Comparison of ENCODE assay signal across 11 cellular contexts in genomic region chr1:198175418-198176170, GRCh38. TPM values are rescaled to one million over a fixed set of nuclear protein-coding genes. Genes with fewer than 3 reads are reported as not detected.
DNase-seq lines count a peak whose midpoint lies in the region; ATAC-seq, FAIRE-seq and TF ChIP-seq lines count a peak whose summit lies in the region.
"Had no signal": no experiment of that assay in that cellular context is flagged by ENCODE, and none has a peak within 500 bp of the region (broad histone marks: within the 10 kb centered on the region; RNA-seq: fewer than 3 reads in every experiment).

No MANE protein-coding gene starts in this region.

- no peak overlapping the region for H3K9ac ChIP-seq in GM12878 (ENCODE audit: control insufficient read depth, insufficient read depth, low read length)

- FAIRE-seq in GM12878 (lab: Jason Lieb, UNC): no peak

- CTCF ChIA-PET in GM12878 (lab: Yijun Ruan, JAX): interaction anchor here (0.9 to 1.6 kb wide), 4 partner anchors 10 to 183 kb away, joined by 3 to 10 read pairs (median 3); no protein-coding TSS in a partner anchor

- in situ Hi-C loops in GM12878 (cut with MboI): no loop called here

- H3K4me3 Mint-ChIP-seq in activated T-cell treated with anti-CD3 and anti-CD28 coated beads, Interleukin-2, amount 50 U/mL, for 24 hours: peak overlapping the region; percentile 27
- H3K4me3 Mint-ChIP-seq in stimulated activated naive CD8-positive, alpha-beta T cell treated with anti-CD3 and anti-CD28 coated beads, Interleukin-15, Interleukin-2, amounts not matched to agents 100 ng/mL and 50 ng/mL, for 24 hours: peak overlapping the region; percentile 45
- H3K4me3 Mint-ChIP-seq: neural crest cell had no signal

- no peaks in the 10 kb centered on the region for H3K36me3 ChIP-seq in GM12878 (ENCODE audit: control insufficient read depth in 2 of 2, insufficient read depth in 2 of 2, low read length in 1 of 2)
- no peaks in the 10 kb centered on the region for H3K36me3 ChIP-seq in psoas muscle (ENCODE audit: insufficient read depth in 1 of 2, low read depth in 1 of 2)

- H3K4me2 ChIP-seq in GM12878 (ENCODE audit: control insufficient read depth, insufficient read depth): peak overlapping the region; percentile 53; the same call in 1 of the 2 replicates

- H2AFZ ChIP-seq in GM12878 (ENCODE audit: control insufficient read depth, low read depth, low read length): no peak overlapping the region

- peak; percentile 56 for ATAC-seq in HG03175 (IDR thresholded peaks at IDR 0.05; ENCODE audit: unreplicated experiment)
- peak; percentile 85 for ATAC-seq in GM12878
- ATAC-seq in psoas muscle: no peak

- SMC1A ChIA-PET in GM12878 (lab: Charles Lee; ENCODE audit: uncharacterized antibody, unreplicated experiment): interaction anchor here (0.6 to 6.3 kb wide), 10 partner anchors 8 to 400 kb away, joined by 3 to 36 read pairs (median 4); no protein-coding TSS in a partner anchor

- WGBS in GM12878 (ENCODE audit: insufficient coverage, insufficient replicate concordance, low lambda C conversion rate, missing lambda C conversion rate): 37% methylated on average over 5 of the region's 5 CpGs
- 70 to 77% (median 74%) methylated on average over 5 of the region's 5 CpGs for WGBS in psoas muscle, 3 donors

- peak overlapping the region; percentile 86 for H3K27ac Mint-ChIP-seq in activated T-cell treated with anti-CD3 and anti-CD28 coated beads, Interleukin-2, amount 50 U/mL, for 24 hours
- H3K27ac Mint-ChIP-seq in stimulated activated naive CD8-positive, alpha-beta T cell treated with anti-CD3 and anti-CD28 coated beads, Interleukin-15, Interleukin-2, amounts not matched to agents 100 ng/mL and 50 ng/mL, for 24 hours: peak overlapping the region; percentile 81

- H3K9me3 ChIP-seq in GM12878 (replicated peaks; ENCODE audit: control insufficient read depth, insufficient read depth, low read length) (no peaks in the 10 kb centered on the region), psoas muscle (no peaks in the 10 kb centered on the region)

- TF ChIP-seq RAD21 in GM12878 (IDR thresholded peaks at IDR 0.05; ENCODE audit: insufficient read depth, low read depth, low read length): no peak

- peaks cover 89% of the 10 kb centered on the region for H3K4me1 Mint-ChIP-seq in activated T-cell treated with anti-CD3 and anti-CD28 coated beads, Interleukin-2, amount 50 U/mL, for 24 hours (ENCODE audit: low read depth)
- peaks cover 98% of the 10 kb centered on the region for H3K4me1 Mint-ChIP-seq in stimulated activated naive CD8-positive, alpha-beta T cell treated with anti-CD3 and anti-CD28 coated beads, Interleukin-15, Interleukin-2, amounts not matched to agents 100 ng/mL and 50 ng/mL, for 24 hours (ENCODE audit: low read depth)
- H3K4me1 Mint-ChIP-seq: neural crest cell had no signal

- H3K27me3 ChIP-seq in GM12878 (replicated peaks in 1 of 2; ENCODE audit: control insufficient read depth in 2 of 2, insufficient read depth in 2 of 2, low read length in 1 of 2) (no peaks in the 10 kb centered on the region), psoas muscle (ENCODE audit: insufficient read depth in 3 of 3, low read length in 2 of 3) (no peaks in the 10 kb centered on the region)

- POLR2A ChIA-PET in GM12878 (lab: Charles Lee): interaction anchor here (1.1 to 2.7 kb wide), 4 partner anchors 10 to 20 kb away, joined by 3 to 11 read pairs (median 6); no protein-coding TSS in a partner anchor

- H4K20me1 ChIP-seq in GM12878 (ENCODE audit: control insufficient read depth, insufficient read depth): no peaks in the 10 kb centered on the region

- TF ChIP-seq EP300 in GM12878 (IDR thresholded peaks at IDR 0.05; ENCODE audit: borderline replicate concordance in 1 of 2, control insufficient read depth in 1 of 2, low read depth in 2 of 2, low read length in 2 of 2): no peak

- H3K36me3 Mint-ChIP-seq in activated T-cell treated with anti-CD3 and anti-CD28 coated beads, Interleukin-2, amount 50 U/mL, for 24 hours (ENCODE audit: low read depth): peaks cover 2% of the 10 kb centered on the region
- peaks cover 5% of the 10 kb centered on the region for H3K36me3 Mint-ChIP-seq in stimulated activated naive CD8-positive, alpha-beta T cell treated with anti-CD3 and anti-CD28 coated beads, Interleukin-15, Interleukin-2, amounts not matched to agents 100 ng/mL and 50 ng/mL, for 24 hours (ENCODE audit: low read depth)

- H3K4me3 ChIP-seq in GM12878: no peak overlapping the region
- no peak overlapping the region for H3K4me3 ChIP-seq in psoas muscle

- TF ChIP-seq POLR2A in GM12878 (IDR thresholded peaks at IDR 0.05; ENCODE audit: low read depth, low read length): no peak

- peak overlapping the region; percentile 45 for H3K27ac ChIP-seq in GM12878 (ENCODE audit: control insufficient read depth, insufficient read depth)
- H3K27ac ChIP-seq in psoas muscle: no peak overlapping the region

- no TSS peak for BruUV-seq in GM12878 (replicated peaks; lab: Mats Ljungman, UMichigan)

- H3K4me1 ChIP-seq in GM12878 (ENCODE audit: control insufficient read depth, insufficient read depth, low read length): peaks cover 26% of the 10 kb centered on the region
- H3K4me1 ChIP-seq in psoas muscle: peaks cover 93% of the 10 kb centered on the region

- TF ChIP-seq CTCF in GM12878 (IDR thresholded peaks at IDR 0.05 in 2 of 3, conservative IDR thresholded peaks at IDR 0.05 in 1 of 3; ENCODE audit: control insufficient read depth in 2 of 3, extremely low read depth in 1 of 3, insufficient read depth in 1 of 3, low read depth in 3 of 3, low read length in 3 of 3) (no peak), psoas muscle (IDR thresholded peaks at IDR 0.05) (no peak), GM10266 (IDR thresholded peaks at IDR 0.05; ENCODE audit: control insufficient read depth, insufficient read depth, low read depth, missing control alignments) (no peak)

- RAD21 ChIA-PET in GM12878 (lab: Charles Lee; ENCODE audit: unreplicated experiment): interaction anchor here (0.8 to 3.1 kb wide), 3 partner anchors 10 to 101 kb away, joined by 3 to 13 read pairs (median 3); no protein-coding TSS in a partner anchor

- DNase-seq in activated T-cell treated with anti-CD3 and anti-CD28 coated beads, Interleukin-2, amount 50 U/mL, for 24 hours: no peak
- DNase-seq in activated T-cell treated with anti-CD3 and anti-CD28 coated beads, Interleukin-2, amount 50 U/mL, for 1 hour: no peak
- no peak for DNase-seq in GM12878 (ENCODE audit: low read depth, low spot score)
- DNase-seq in psoas muscle: no peak
- no peak for DNase-seq in GM10266 (ENCODE audit: extremely low spot score)
- DNase-seq in foreskin melanocyte: no peak
- DNase-seq: amygdala, MV-4-11 had no signal

- H3K9me3 Mint-ChIP-seq in activated T-cell treated with anti-CD3 and anti-CD28 coated beads, Interleukin-2, amount 50 U/mL, for 24 hours: no peaks in the 10 kb centered on the region
- H3K9me3 Mint-ChIP-seq in stimulated activated naive CD8-positive, alpha-beta T cell treated with anti-CD3 and anti-CD28 coated beads, Interleukin-15, Interleukin-2, amounts not matched to agents 100 ng/mL and 50 ng/mL, for 24 hours: no peaks in the 10 kb centered on the region
- H3K9me3 Mint-ChIP-seq: neural crest cell had no signal

- peaks cover 73% of the 10 kb centered on the region for H3K79me2 ChIP-seq in GM12878 (ENCODE audit: control insufficient read depth, insufficient read depth, low read length)

- H3K27me3 Mint-ChIP-seq in activated T-cell treated with anti-CD3 and anti-CD28 coated beads, Interleukin-2, amount 50 U/mL, for 24 hours: no peaks in the 10 kb centered on the region
- no peaks in the 10 kb centered on the region for H3K27me3 Mint-ChIP-seq in stimulated activated naive CD8-positive, alpha-beta T cell treated with anti-CD3 and anti-CD28 coated beads, Interleukin-15, Interleukin-2, amounts not matched to agents 100 ng/mL and 50 ng/mL, for 24 hours

- intact Hi-C loops in GM12878 (cut with micrococcal nuclease; ENCODE audit: unreplicated experiment): no loop called here
- intact Hi-C loops in psoas muscle (cut with DNase I): no loop called here

TF ChIP-seq in GM12878, 131 proteins besides CTCF, POLR2A, EP300 and RAD21 (continues in another document):
- TF ChIP-seq SIN3A (IDR thresholded peaks at IDR 0.05; ENCODE audit: low read depth, low read length) (no peak), BHLHE40 (IDR thresholded peaks at IDR 0.05; ENCODE audit: borderline replicate concordance in 1 of 2, low read depth in 2 of 2, low read length in 1 of 2) (0 out of 4 replicates have a peak, but pooled peaks of 1 of the 2 experiments have one; percentile 13), RELB (IDR thresholded peaks at IDR 0.05; ENCODE audit: low read depth) (no peak), SPI1 (IDR thresholded peaks at IDR 0.05; ENCODE audit: borderline replicate concordance, insufficient read depth, low read depth, low read length) (peak; percentile 71)

RNA-seq across cellular contexts. Expression of gene NEK7, which starts 18.8 kb away (rescaled TPM):
- 33.9 and 40.9 TPM in 2 replicates for total RNA-seq in GM12878 (2013; cell fraction: nucleolus; rRNA removed)
- total RNA-seq in GM12878 (2014; rRNA removed): 23.5 and 25.0 TPM in 2 replicates
- 24.6 and 26.4 TPM in 2 replicates for total RNA-seq in GM12878 (2014; rRNA removed; fragmentation: Illumina TruSeq; extraction: Trizol)
- total RNA-seq in GM12878 (2021): 28.4 and 31.5 TPM in 2 replicates
- 5.9 TPM for polyA plus RNA-seq in GM12878 (2011; ENCODE audit: low read depth)
- 77.7 and 106 TPM in 2 replicates for polyA plus RNA-seq in GM12878 (2011; rRNA removed)
- 38.8 and 41.7 TPM in 2 replicates for polyA plus RNA-seq in GM12878 (2011; cell fraction: cytosol; rRNA removed)
- 31.0 and 37.9 TPM in 2 replicates for polyA plus RNA-seq in GM12878 (2011; cell fraction: nucleus; rRNA removed)
- polyA plus RNA-seq in GM12878 (2012): 13.1 and 16.3 TPM in 2 replicates
- polyA plus RNA-seq in GM12878 (2014; fragmentation: Illumina TruSeq; extraction: Trizol): 23.4 and 24.9 TPM in 2 replicates
- polyA plus RNA-seq in GM12878 (2014; fragmentation: Nextera tagmentation; extraction: Ambion mirVana): 1 to 10 TPM; 9.4 to 9.9 TPM
- 14.5 and 17.4 TPM in 2 replicates for polyA plus RNA-seq in GM12878 (2014; rRNA removed)
- 10 to 100 TPM; 17.0 to 34.8 TPM for polyA plus RNA-seq in GM12878 (2016; fragmentation: Nextera tagmentation; extraction: Ambion mirVana)
- polyA minus RNA-seq in GM12878 (2011; rRNA and poly(A)+ RNA removed): 71.1 and 138 TPM in 2 replicates
- 30.9 and 41.6 TPM in 2 replicates for polyA minus RNA-seq in GM12878 (2011; cell fraction: cytosol; rRNA and poly(A)+ RNA removed)
- 20.1 and 37.7 TPM in 2 replicates for polyA minus RNA-seq in GM12878 (2011; cell fraction: nucleus; rRNA and poly(A)+ RNA removed)
- 10 to 100 TPM; 51.7 to 88.2 (median 74.1) TPM for total RNA-seq in psoas muscle
- polyA plus RNA-seq in psoas muscle: 10 to 100 TPM; 10.1 to 70.5 (median 22.0) TPM

Comparison
In these comparisons a context has a peak if more than half of its experiments do, and no peak if none do; other contexts are left out.
1. ATAC-seq: peak in HG03175 (single experiment) and GM12878 (single experiment); none in psoas muscle (0 of 4).